9 cellular contexts compared by ENCODE assay signal in genomic region chr12:70365398-70365647, GRCh38. TPM values are rescaled to one million over a fixed set of nuclear protein-coding genes. Genes with fewer than 3 reads are reported as not detected.
DNase-seq lines count a peak whose midpoint lies in the region; ATAC-seq, FAIRE-seq and TF ChIP-seq lines count a peak whose summit lies in the region.
"Had no signal": no experiment of that assay in that cellular context is flagged by ENCODE, and none has a peak within 500 bp of the region (broad histone marks: within the 10 kb centered on the region; RNA-seq: fewer than 3 reads in every experiment).

No MANE protein-coding gene starts in this region.

- no peaks in the 10 kb centered on the region for H4K20me1 ChIP-seq in HepG2 (ENCODE audit: insufficient read depth, low read length)

- H3K9me3 Mint-ChIP-seq in activated CD4-positive, alpha-beta T cell treated with anti-CD3 and anti-CD28 coated beads, Interleukin-2, amount 10 ng/mL, durations not matched to agents 24 days and 14 days: no peaks in the 10 kb centered on the region
- no peaks in the 10 kb centered on the region for H3K9me3 Mint-ChIP-seq in activated naive CD8-positive, alpha-beta T cell treated with anti-CD3 and anti-CD28 coated beads, Interleukin-2, amount 50 U/mL, for 24 hours

- peak overlapping the region; percentile 54 for H2AFZ ChIP-seq in HepG2 (ENCODE audit: low read length)

- no peak for DNase-seq in activated CD4-positive, alpha-beta T cell treated with anti-CD3 and anti-CD28 coated beads, Interleukin-2, amount 10 ng/mL, durations not matched to agents 24 days and 14 days
- no peak for DNase-seq in activated CD4-positive, alpha-beta T cell treated with anti-CD3 and anti-CD28 coated beads for 1 hour
- no peak for DNase-seq in activated naive CD8-positive, alpha-beta T cell treated with anti-CD3 and anti-CD28 coated beads, Interleukin-2, amount 50 U/mL, for 24 hours
- no peak for DNase-seq in HepG2 (ENCODE audit: low spot score)
- DNase-seq in midbrain (lab: John Stamatoyannopoulos, UW): no peak
- DNase-seq in activated CD8-positive, alpha-beta memory T cell treated with anti-CD3 and anti-CD28 coated beads, Interleukin-2, amount 50 U/mL, for 48 hours: no peak

- H3K4me1 ChIP-seq in HepG2 (ENCODE audit: insufficient read depth, low read length) (peaks cover 20% of the 10 kb centered on the region), thymus (ENCODE audit: control insufficient read depth, insufficient read depth, low read length) (peaks cover 5% of the 10 kb centered on the region)

- no peak for TF ChIP-seq POLR2A in HepG2 (IDR thresholded peaks at IDR 0.05; ENCODE audit: insufficient read depth in 1 of 2, low read depth in 2 of 2, low read length in 2 of 2)

- H3K27ac ChIP-seq in HepG2 (ENCODE audit: extremely low read length, insufficient read depth, low read length): no peak overlapping the region
- H3K27ac ChIP-seq in thymus (ENCODE audit: low read depth): no peak overlapping the region
- H3K27ac ChIP-seq: C4-2B had no signal

- H3K4me3 ChIP-seq in HepG2 (replicated peaks in 1 of 3; ENCODE audit: insufficient read depth in 1 of 3, low read depth in 2 of 3, low read length in 3 of 3): peak overlapping the region; percentile 69 to 78 (median 77)
- H3K4me3 ChIP-seq in thymus (ENCODE audit: low read length): peak overlapping the region; percentile 87

- no peaks in the 10 kb centered on the region for H3K79me2 ChIP-seq in HepG2 (ENCODE audit: insufficient read depth, low read length)

- H3K36me3 ChIP-seq in HepG2 (replicated peaks in 1 of 2; ENCODE audit: control insufficient read depth in 1 of 2, insufficient read depth in 2 of 2, low read length in 2 of 2) (no peaks in the 10 kb centered on the region), thymus (ENCODE audit: control insufficient read depth, insufficient read depth) (no peaks in the 10 kb centered on the region)

- in situ Hi-C loops in HepG2 (cut with HindIII; ENCODE audit: extremely low pct_ligation_motif_present, low pct_unique_long_range_greater_than_20kb): loop anchor here (5.0 to 25.0 kb wide), 2 partner anchors 123 to 478 kb away; partner anchors contain the start of gene CNOT2

- 0% methylated on average over 6 of the region's 6 CpGs for WGBS in HepG2 (ENCODE audit: low lambda C conversion rate)
- WGBS in thymus: 0% methylated on average over 6 of the region's 6 CpGs

- POLR2A ChIA-PET in HepG2 (lab: Yijun Ruan, JAX): no interaction called here

- H3K4me3 Mint-ChIP-seq in activated CD4-positive, alpha-beta T cell treated with anti-CD3 and anti-CD28 coated beads, Interleukin-2, amount 10 ng/mL, durations not matched to agents 24 days and 14 days: peak overlapping the region; percentile 82
- H3K4me3 Mint-ChIP-seq in activated naive CD8-positive, alpha-beta T cell treated with anti-CD3 and anti-CD28 coated beads, Interleukin-2, amount 50 U/mL, for 24 hours: peak overlapping the region; percentile 75

- no peak for FAIRE-seq in HepG2 (lab: Jason Lieb, UNC)

- H3K27ac Mint-ChIP-seq in activated CD4-positive, alpha-beta T cell treated with anti-CD3 and anti-CD28 coated beads, Interleukin-2, amount 10 ng/mL, durations not matched to agents 24 days and 14 days: no peak overlapping the region
- H3K27ac Mint-ChIP-seq in activated naive CD8-positive, alpha-beta T cell treated with anti-CD3 and anti-CD28 coated beads, Interleukin-2, amount 50 U/mL, for 24 hours: no peak overlapping the region

- H3K36me3 Mint-ChIP-seq in activated CD4-positive, alpha-beta T cell treated with anti-CD3 and anti-CD28 coated beads, Interleukin-2, amount 10 ng/mL, durations not matched to agents 24 days and 14 days (ENCODE audit: low read depth): peaks cover 2% of the 10 kb centered on the region
- no peaks in the 10 kb centered on the region for H3K36me3 Mint-ChIP-seq in activated naive CD8-positive, alpha-beta T cell treated with anti-CD3 and anti-CD28 coated beads, Interleukin-2, amount 50 U/mL, for 24 hours (ENCODE audit: low read depth)

- peaks cover 17% of the 10 kb centered on the region for H3K4me1 Mint-ChIP-seq in activated CD4-positive, alpha-beta T cell treated with anti-CD3 and anti-CD28 coated beads, Interleukin-2, amount 10 ng/mL, durations not matched to agents 24 days and 14 days
- peaks cover 23% of the 10 kb centered on the region for H3K4me1 Mint-ChIP-seq in activated naive CD8-positive, alpha-beta T cell treated with anti-CD3 and anti-CD28 coated beads, Interleukin-2, amount 50 U/mL, for 24 hours

- intact Hi-C loops in activated CD4-positive, alpha-beta T cell treated with anti-CD3 and anti-CD28 coated beads, Interleukin-2, amount 10 ng/mL, durations not matched to agents 24 days and 14 days (cut with micrococcal nuclease): no loop called here
- intact Hi-C loops in HepG2 (cut with micrococcal nuclease; ENCODE audit: unreplicated experiment): loop anchor here (5.0 to 10.0 kb wide), 2 partner anchors 121 to 212 kb away; partner anchors contain the start of gene CNOT2

- CTCF ChIA-PET in HepG2 (lab: Yijun Ruan, JAX; ENCODE audit: low intra/inter-chr PET ratio, low total read pairs): no interaction called here

- BruUV-seq in HepG2 (replicated peaks; lab: Mats Ljungman, UMichigan): no TSS peak

- H3K9me3 ChIP-seq in HepG2 (ENCODE audit: low read length) (no peaks in the 10 kb centered on the region), thymus (ENCODE audit: control insufficient read depth) (no peaks in the 10 kb centered on the region)

- no peak for TF ChIP-seq CTCF in HepG2 (CRISPR knock-in tag; IDR thresholded peaks at IDR 0.05)

- H3K27me3 ChIP-seq in HepG2 (ENCODE audit: control insufficient read depth in 1 of 2, insufficient read depth in 2 of 2, low read length in 2 of 2): peaks cover 0 to 21% of the 10 kb centered on the region in 2 experiments; a peak in 4 of 5 replicates
- H3K27me3 ChIP-seq in thymus (ENCODE audit: control insufficient read depth, insufficient read depth): peaks cover 11% of the 10 kb centered on the region

- peak overlapping the region; percentile 37; the same call in 1 of the 2 replicates for H3K9ac ChIP-seq in HepG2 (ENCODE audit: insufficient read depth, low read depth, low read length)

- no peak for ATAC-seq in activated naive CD8-positive, alpha-beta T cell treated with anti-CD3 and anti-CD28 coated beads, Interleukin-2, amount 50 U/mL, for 24 hours
- ATAC-seq in HepG2: no peak; the same call in 2 of the 3 replicates
- no peak for ATAC-seq in HG03460 (IDR thresholded peaks at IDR 0.05; ENCODE audit: unreplicated experiment)

- peaks cover 39% of the 10 kb centered on the region for H3K27me3 Mint-ChIP-seq in activated CD4-positive, alpha-beta T cell treated with anti-CD3 and anti-CD28 coated beads, Interleukin-2, amount 10 ng/mL, durations not matched to agents 24 days and 14 days
- peaks cover 9% of the 10 kb centered on the region for H3K27me3 Mint-ChIP-seq in activated naive CD8-positive, alpha-beta T cell treated with anti-CD3 and anti-CD28 coated beads, Interleukin-2, amount 50 U/mL, for 24 hours

- H3K4me2 ChIP-seq in HepG2 (ENCODE audit: low read depth, low read length): peak overlapping the region; percentile 98

- TF ChIP-seq EP300 in HepG2 (IDR thresholded peaks at IDR 0.05; ENCODE audit: low read depth in 2 of 2, low read length in 2 of 2) (no peak), HepG2 (CRISPR knock-in tag; IDR thresholded peaks at IDR 0.05; ENCODE audit: borderline replicate concordance) (no peak)

- no peak for TF ChIP-seq RAD21 in HepG2 (CRISPR knock-in tag; IDR thresholded peaks at IDR 0.05)

TF ChIP-seq in HepG2, 621 proteins besides CTCF, POLR2A, EP300 and RAD21 (continues in another document):
- peak; percentile 13 to 25; a peak in 1 of 4 replicates for TF ChIP-seq MAFK (conservative IDR thresholded peaks at IDR 0.05 in 1 of 2, IDR thresholded peaks at IDR 0.05 in 1 of 2; ENCODE audit: low read length in 2 of 2)

RNA-seq across cellular contexts. Expression of gene KCNMB4, which starts 0.8 kb away (rescaled TPM):
- total RNA-seq in activated CD4-positive, alpha-beta T cell treated with anti-CD3 and anti-CD28 coated beads, Interleukin-2, amount 10 ng/mL, durations not matched to agents 24 days and 14 days: 0.17 and 0.19 TPM in 2 replicates
- 0.84 and 1.7 TPM in 2 replicates for total RNA-seq in HepG2 (2016; rRNA removed; fragmentation: Illumina TruSeq; extraction: Trizol)
- total RNA-seq in HepG2 (2016; cell fraction: cytosol; rRNA removed; fragmentation: Illumina TruSeq; extraction: Trizol; ENCODE audit: low read depth): 0.71 and 0.97 TPM in 2 replicates
- total RNA-seq in HepG2 (2016; cell fraction: insoluble cytoplasmic fraction; rRNA removed; fragmentation: Illumina TruSeq; extraction: Trizol): 0.68 and 0.89 TPM in 2 replicates
- 1.3 and 1.8 TPM in 2 replicates for total RNA-seq in HepG2 (2016; cell fraction: membrane; rRNA removed; fragmentation: Illumina TruSeq; extraction: Trizol)
- 0.66 and 0.68 TPM in 2 replicates for total RNA-seq in HepG2 (2016; cell fraction: nucleus; rRNA removed; fragmentation: Illumina TruSeq; extraction: Trizol)
- polyA plus RNA-seq in HepG2 (2011; rRNA removed): 0.67 and 1.1 TPM in 2 replicates
- polyA plus RNA-seq in HepG2 (2011; cell fraction: cytosol; rRNA removed): 0.95 and 1.1 TPM in 2 replicates
- polyA plus RNA-seq in HepG2 (2011; cell fraction: nucleus; rRNA removed): 0.53 and 0.57 TPM in 2 replicates
- polyA plus RNA-seq in HepG2 (2012): 0.35 and 0.38 TPM in 2 replicates
- polyA plus RNA-seq in HepG2 (2016; cell fraction: cytosol; fragmentation: Illumina TruSeq; extraction: Trizol; ENCODE audit: low read depth): 1.0 and 1.1 TPM in 2 replicates
- 0.85 and 0.97 TPM in 2 replicates for polyA plus RNA-seq in HepG2 (2016; cell fraction: insoluble cytoplasmic fraction; fragmentation: Illumina TruSeq; extraction: Trizol; ENCODE audit: low read depth)
- polyA plus RNA-seq in HepG2 (2016; cell fraction: membrane; fragmentation: Illumina TruSeq; extraction: Trizol; ENCODE audit: low read depth): 1.2 and 1.5 TPM in 2 replicates
- polyA plus RNA-seq in HepG2 (2016; cell fraction: nucleus; fragmentation: Illumina TruSeq; extraction: Trizol; ENCODE audit: insufficient read depth, low read depth): 0.88 and 0.93 TPM in 2 replicates
- polyA minus RNA-seq in HepG2 (2011; rRNA and poly(A)+ RNA removed; ENCODE audit: low replicate concordance): 1.6 and 2.8 TPM in 2 replicates
- polyA minus RNA-seq in HepG2 (2011; cell fraction: cytosol; rRNA and poly(A)+ RNA removed): 0.44 and 0.59 TPM in 2 replicates
- polyA minus RNA-seq in HepG2 (2011; cell fraction: nucleus; rRNA and poly(A)+ RNA removed): 0.77 and 1.2 TPM in 2 replicates
- polyA plus RNA-seq in thymus: 5.0 TPM
